Comparison of ENCODE assay signal across 9 cellular contexts in the genomic region with DNA sequence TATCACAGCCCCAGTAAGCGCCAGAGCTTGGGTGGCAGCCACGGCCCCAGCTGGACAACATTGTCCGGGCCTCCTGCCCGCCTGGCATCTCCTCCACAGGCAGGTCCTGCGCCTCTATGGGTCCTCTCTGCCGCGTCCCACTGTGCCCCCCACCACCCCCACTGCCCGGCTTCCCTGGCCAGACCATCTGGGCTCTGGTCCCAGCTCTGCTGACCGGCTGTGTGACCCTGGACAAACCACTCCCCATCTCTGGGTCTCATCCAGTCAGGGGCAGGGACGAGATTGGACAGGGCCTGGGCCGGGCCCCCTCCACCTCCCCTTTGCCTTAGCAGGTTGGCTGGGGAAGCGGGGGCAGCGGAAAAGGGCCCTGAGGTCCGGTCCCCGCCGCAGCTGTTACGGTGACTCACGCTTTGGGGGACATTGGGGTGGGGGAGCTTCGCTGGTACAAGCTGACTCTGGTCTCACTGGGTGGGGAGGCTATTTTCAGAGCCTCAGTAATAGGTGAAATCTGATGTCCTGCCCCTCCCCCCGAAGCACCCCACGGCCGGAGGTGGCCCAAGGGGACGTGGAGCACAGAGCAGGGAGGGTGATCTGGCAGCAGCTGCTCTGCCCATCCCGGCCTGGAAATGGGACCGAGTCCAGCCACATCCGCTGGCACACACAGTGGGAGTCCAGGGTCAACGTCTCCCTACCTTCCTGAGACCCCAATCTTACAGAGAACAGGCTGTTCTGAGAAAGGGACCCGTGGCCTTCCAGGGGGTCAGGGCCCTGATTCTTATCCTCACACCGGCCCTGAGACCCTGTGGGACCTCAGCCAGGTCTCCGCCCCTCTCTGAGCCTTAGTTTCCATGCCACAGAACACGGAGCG. TPM values are rescaled to one million over a fixed set of nuclear protein-coding genes. Genes with fewer than 3 reads are reported as not detected.
DNase-seq lines count a peak whose midpoint lies in the region; ATAC-seq, FAIRE-seq and TF ChIP-seq lines count a peak whose summit lies in the region.
"Had no signal": no experiment of that assay in that cellular context is flagged by ENCODE, and none has a peak within 500 bp of the region (broad histone marks: within the 10 kb centered on the region; RNA-seq: fewer than 3 reads in every experiment).

No MANE protein-coding gene starts in this region.

- H3K4me1 Mint-ChIP-seq in chondrocyte (ENCODE audit: low read depth): peaks cover 41% of the 10 kb centered on the region

- in situ Hi-C loops in GM23248 (cut with MboI) (no loop called here), gastrocnemius medialis (cut with MboI; ENCODE audit: low sequenced_read_pairs in 4 of 4) (loop anchor here in 2 of 4 donors (10.0 kb wide), 1 partner anchor 49 kb away; no protein-coding TSS in a partner anchor)

- H3K9ac ChIP-seq in GM23248 (peak overlapping the region; percentile 64), kidney (ENCODE audit: low read length in 2 of 2) (peak overlapping the region; percentile 10 to 15)

- peaks cover 14% of the 10 kb centered on the region; the same call in 1 of the 2 replicates for H4K20me1 ChIP-seq in GM23248 (ENCODE audit: insufficient read depth)

- H3K9me3 Mint-ChIP-seq in chondrocyte (ENCODE audit: low read depth): no peaks in the 10 kb centered on the region

- H3K36me3 ChIP-seq in GM23248 (ENCODE audit: low read depth) (no peaks in the 10 kb centered on the region), kidney (ENCODE audit: control insufficient read depth in 1 of 2, insufficient read depth in 2 of 2, low read length in 2 of 2) (no peaks in the 10 kb centered on the region), gastrocnemius medialis (no peaks in the 10 kb centered on the region)

- H3K9me3 ChIP-seq in GM23248 (ENCODE audit: low read depth): no peaks in the 10 kb centered on the region
- H3K9me3 ChIP-seq in kidney (ENCODE audit: control insufficient read depth in 1 of 2, low read length in 2 of 2): no peaks in the 10 kb centered on the region
- no peaks in the 10 kb centered on the region for H3K9me3 ChIP-seq in gastrocnemius medialis

- H3K4me1 ChIP-seq in GM23248 (ENCODE audit: insufficient read depth) (peaks cover 29% of the 10 kb centered on the region), kidney (ENCODE audit: control insufficient read depth in 1 of 2, insufficient read depth in 1 of 2, low read depth in 1 of 2, low read length in 2 of 2) (peaks cover 7 to 25% of the 10 kb centered on the region in 2 donors), gastrocnemius medialis (peaks cover 54 to 64% of the 10 kb centered on the region in 2 donors)

- TF ChIP-seq POLR2A in gastrocnemius medialis (IDR thresholded peaks at IDR 0.05): peak; percentile 66 to 75

- ATAC-seq in gastrocnemius medialis (peak; percentile 68 to 72), GM21390 (IDR thresholded peaks at IDR 0.05; ENCODE audit: unreplicated experiment) (no peak), GM21381 (IDR thresholded peaks at IDR 0.05; ENCODE audit: unreplicated experiment) (no peak)

- no peaks in the 10 kb centered on the region for H3K27me3 Mint-ChIP-seq in chondrocyte (ENCODE audit: low read depth)

- peak overlapping the region; percentile 10; the same call in 1 of the 2 replicates for H3K4me3 ChIP-seq in GM23248
- H3K4me3 ChIP-seq in kidney (ENCODE audit: low read length in 2 of 2): no peak overlapping the region
- peak overlapping the region; percentile 32 to 56 (median 45) for H3K4me3 ChIP-seq in gastrocnemius medialis

- H3K36me3 Mint-ChIP-seq in chondrocyte (ENCODE audit: low read depth): peaks cover 4% of the 10 kb centered on the region

- H3K9me2 ChIP-seq in GM23248 (ENCODE audit: insufficient read depth): no peaks in the 10 kb centered on the region

- H3K4me3 Mint-ChIP-seq in chondrocyte (ENCODE audit: unreplicated experiment): peak overlapping the region; percentile 16

- peak overlapping the region; percentile 76 for H3K27ac Mint-ChIP-seq in chondrocyte (ENCODE audit: unreplicated experiment)

- H3K27ac ChIP-seq in GM23248 (peak overlapping the region; percentile 49), kidney (ENCODE audit: low read depth in 2 of 2, low read length in 2 of 2) (peak overlapping the region; percentile 94), gastrocnemius medialis (peak overlapping the region; percentile 98 to 100 (median 98))

- peak; percentile 63 for DNase-seq in GM23248
- DNase-seq in chondrocyte (ENCODE audit: low spot score): no peak
- peak; percentile 94 for DNase-seq in kidney
- DNase-seq in gastrocnemius medialis: peak; percentile 99
- no peak for DNase-seq in activated CD8-positive, alpha-beta memory T cell treated with anti-CD3 and anti-CD28 coated beads, Interleukin-2, amount 50 U/mL, for 48 hours
- no peak for DNase-seq in AML-193 (lab: John Stamatoyannopoulos, UW)
- DNase-seq: activated CD8-positive, alpha-beta memory T cell treated with anti-CD3 and anti-CD28 coated beads for 24 hours had no signal

- H3K4me2 ChIP-seq in GM23248 (ENCODE audit: unreplicated experiment): peak overlapping the region; percentile 66

- H3K27me3 ChIP-seq in GM23248 (replicated peaks; ENCODE audit: insufficient read depth) (no peaks in the 10 kb centered on the region), gastrocnemius medialis (no peaks in the 10 kb centered on the region)

- no peak for FAIRE-seq in kidney (lab: Jason Lieb, UNC)

- TF ChIP-seq CTCF in chondrocyte (IDR thresholded peaks at IDR 0.05) (no peak), kidney (IDR thresholded peaks at IDR 0.05; ENCODE audit: borderline replicate concordance, extremely low read depth, insufficient read depth) (no peak), gastrocnemius medialis (IDR thresholded peaks at IDR 0.05 in 4 of 5, conservative IDR thresholded peaks at IDR 0.05 in 1 of 5) (no peak)

- H2AFZ ChIP-seq in GM23248: no peak overlapping the region

- peaks cover 47% of the 10 kb centered on the region for H3F3A ChIP-seq in GM23248 (ENCODE audit: insufficient read depth)

- WGBS in GM23248 (ENCODE audit: low coverage in 1 of 2, low lambda C conversion rate in 2 of 2, missing lambda C conversion rate in 2 of 2), 2 experiments: 8 to 14% methylated on average over 25 to 31 of the region's 32 CpGs

- peaks cover 99% of the 10 kb centered on the region for H3K79me2 ChIP-seq in GM23248 (ENCODE audit: insufficient read depth)

- intact Hi-C loops in kidney (cut with DNase I) (no loop called here), gastrocnemius medialis (cut with DNase I; ENCODE audit: low total_unique reads) (loop anchor here (1.0 to 10.0 kb wide), 5 partner anchors 29 to 1311 kb away; no protein-coding TSS in a partner anchor)

RNA-seq across cellular contexts. Expression of a gene that starts 9.1 kb away (rescaled TPM):
- total RNA-seq in GM23248 (2014; rRNA removed; shearing (Covaris generic)): 50.4 and 51.9 TPM in 2 replicates
- polyA plus RNA-seq in GM23248 (2016; fragmentation: Nextera tagmentation; extraction: Ambion mirVana): 106 and 108 TPM in 2 replicates
- total RNA-seq in chondrocyte: 81.5 to 85.5 TPM (median 83.4 TPM) in 3 replicates
- 173 TPM for total RNA-seq in kidney
- 20.3 TPM for polyA plus RNA-seq in kidney (ENCODE audit: insufficient read depth, low read depth, low replicate concordance)
- 100 to 1,000 TPM in 3 of 4 donors, 10 to 100 TPM in 1; 90.2 to 403 (median 348) TPM for total RNA-seq in gastrocnemius medialis

Comparison
In these comparisons a context has a peak if more than half of its experiments do, and no peak if none do; other contexts are left out.
1. DNase-seq: peak in GM23248 (single experiment), kidney (single experiment) and gastrocnemius medialis (2 of 2); none in chondrocyte (single experiment), activated CD8-positive, alpha-beta memory T cell treated with anti-CD3 and anti-CD28 coated beads, Interleukin-2, amount 50 U/mL, for 48 hours (single experiment) and AML-193 (0 of 2).
2. H3K4me3 ChIP-seq: peak in GM23248 (single experiment) and gastrocnemius medialis (4 of 4); none in kidney (0 of 2).
3. ATAC-seq: peak in gastrocnemius medialis (2 of 2); none in GM21390 (single experiment) and GM21381 (single experiment).
4. Peak in every context shown above with its lines, with median percentiles within 50 percentile points of each other: H3K27ac ChIP-seq.